In the genomic region with DNA sequence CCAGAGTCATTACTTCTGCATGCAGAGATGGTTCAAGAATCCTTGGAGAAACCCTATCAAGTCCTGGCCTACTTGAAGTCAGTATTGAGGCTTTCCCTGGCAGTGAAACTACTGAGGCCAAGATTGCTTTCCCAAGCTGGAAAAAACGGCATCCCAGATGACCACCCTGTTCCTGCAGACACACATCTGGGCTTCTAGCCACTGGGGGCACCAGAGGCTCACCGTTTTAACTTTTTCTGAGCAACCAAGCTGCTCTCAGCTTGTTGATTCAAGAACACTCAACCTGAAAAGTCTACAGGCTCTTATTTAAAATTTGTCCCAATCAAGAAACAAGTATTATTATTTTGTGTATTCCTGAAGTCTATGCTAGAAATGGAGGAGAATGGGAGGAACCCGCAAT, we compare ENCODE assay signal across 10 cellular contexts.
DNase-seq lines count a peak whose midpoint lies in the region; ATAC-seq, FAIRE-seq and TF ChIP-seq lines count a peak whose summit lies in the region.
"Had no signal": no experiment of that assay in that cellular context is flagged by ENCODE, and none has a peak within 500 bp of the region (broad histone marks: within the 10 kb centered on the region; RNA-seq: fewer than 3 reads in every experiment).

No MANE protein-coding gene starts in this region.

- DNase-seq in GM03348 (ENCODE audit: low spot score) (peak; percentile 19), bronchial epithelial cell (ENCODE audit: low read depth) (peak; percentile 7), mesenchymal stem cell (peak; percentile 41), NCI-H446 (lab: John Stamatoyannopoulos, UW) (no peak), coronary artery (ENCODE audit: low spot score) (no peak)
- DNase-seq: NK-92 treated with Interleukin-12 subunit alpha and Interleukin-12 subunit beta, amount 100 ng/mL, for 24 hours had no signal

- H3K36me3 ChIP-seq in bronchial epithelial cell (ENCODE audit: control insufficient read depth, insufficient read depth, low read length) (no peaks in the 10 kb centered on the region), mesenchymal stem cell (ENCODE audit: control insufficient read depth in 1 of 2, insufficient read depth in 2 of 2, low read depth in 1 of 2, low read length in 2 of 2) (no peaks in the 10 kb centered on the region)

- H2AFZ ChIP-seq in mesenchymal stem cell (ENCODE audit: low read depth, low read length), result no peak overlapping the region

- no peak overlapping the region for H3K14ac ChIP-seq in mesenchymal stem cell (ENCODE audit: low read length in 2 of 2)

- no peak overlapping the region for H3K4me3 ChIP-seq in bronchial epithelial cell (ENCODE audit: low read depth, low read length)
- no peak overlapping the region for H3K4me3 ChIP-seq in mesenchymal stem cell (ENCODE audit: insufficient read depth in 1 of 2, low read depth in 1 of 2, low read length in 2 of 2)
- H3K4me3 ChIP-seq in coronary artery, result no peak overlapping the region

- no peak overlapping the region for H3K4me2 ChIP-seq in mesenchymal stem cell (ENCODE audit: low read length, poor library complexity, severe bottlenecking)

- no peak overlapping the region for H4K8ac ChIP-seq in mesenchymal stem cell (ENCODE audit: low read length)

- no peak overlapping the region for H2BK120ac ChIP-seq in mesenchymal stem cell (ENCODE audit: low read depth, low read length)

- H2AK5ac ChIP-seq in mesenchymal stem cell (ENCODE audit: low read length, severe bottlenecking), result no peak overlapping the region

- H3K4ac ChIP-seq in mesenchymal stem cell (ENCODE audit: low read depth in 1 of 2, low read length in 2 of 2), result no peak overlapping the region

- peak; percentile 28 for FAIRE-seq in bronchial epithelial cell (lab: Jason Lieb, UNC)

- no peak overlapping the region for H3K23ac ChIP-seq in mesenchymal stem cell (ENCODE audit: low read length in 2 of 2)

- no peak overlapping the region for H3K18ac ChIP-seq in mesenchymal stem cell (ENCODE audit: low read depth in 1 of 2, low read length in 2 of 2)

- no peak overlapping the region for H3K27ac ChIP-seq in mesenchymal stem cell (ENCODE audit: low read length, poor library complexity, severe bottlenecking)
- H3K27ac ChIP-seq in coronary artery, result no peak overlapping the region
- H3K27ac ChIP-seq: epithelial cell of prostate had no signal

- peaks cover 9% of the 10 kb centered on the region for H3K9me3 ChIP-seq in mesenchymal stem cell (ENCODE audit: control insufficient read depth, low read length)

- ATAC-seq in GM18907 (IDR thresholded peaks at IDR 0.05; ENCODE audit: unreplicated experiment), result no peak
- ATAC-seq in GM21447 (IDR thresholded peaks at IDR 0.05; ENCODE audit: unreplicated experiment), result no peak

- H3K9ac ChIP-seq in mesenchymal stem cell (ENCODE audit: low read length), result no peak overlapping the region

- no peak overlapping the region for H2BK5ac ChIP-seq in mesenchymal stem cell (ENCODE audit: low read depth, low read length, poor library complexity, severe bottlenecking)

- H2BK15ac ChIP-seq in mesenchymal stem cell (ENCODE audit: low read depth, poor library complexity, severe bottlenecking), result no peak overlapping the region

- H3K27me3 ChIP-seq in bronchial epithelial cell (ENCODE audit: control insufficient read depth, insufficient read depth, low read length), result no peaks in the 10 kb centered on the region
- no peaks in the 10 kb centered on the region for H3K27me3 ChIP-seq in mesenchymal stem cell (ENCODE audit: control insufficient read depth in 1 of 2, insufficient read depth in 1 of 2, low read length in 2 of 2)

- H3K4me1 ChIP-seq in mesenchymal stem cell (ENCODE audit: control insufficient read depth, insufficient read depth, low read depth, low read length), result no peaks in the 10 kb centered on the region

- no peaks in the 10 kb centered on the region for H3K79me1 ChIP-seq in mesenchymal stem cell (replicated peaks; ENCODE audit: low read length, poor library complexity, severe bottlenecking)

- H4K91ac ChIP-seq in mesenchymal stem cell (ENCODE audit: low read length), result no peak overlapping the region

- 37% methylated on average over 3 of the region's 3 CpGs for WGBS in mesenchymal stem cell

- TF ChIP-seq CTCF in LNCAP (IDR thresholded peaks at IDR 0.05), result peak; percentile 17; the same call in 1 of the 2 replicates
- no peak for TF ChIP-seq CTCF in bronchial epithelial cell (IDR thresholded peaks at IDR 0.05; ENCODE audit: insufficient read depth, low read length, severe bottlenecking)
- no peak for TF ChIP-seq CTCF in coronary artery (IDR thresholded peaks at IDR 0.05)

- no peak overlapping the region for H2BK12ac ChIP-seq in mesenchymal stem cell (ENCODE audit: low read length in 2 of 2)

Comparison
In these comparisons a context has a peak if more than half of its experiments do, and no peak if none do; other contexts are left out.
1. DNase-seq: peak in GM03348 (single experiment), bronchial epithelial cell (single experiment) and mesenchymal stem cell (single experiment); none in NCI-H446 (0 of 2) and coronary artery (single experiment).